Comparison of ENCODE assay signal across 1 cellular context in the genomic region with DNA sequence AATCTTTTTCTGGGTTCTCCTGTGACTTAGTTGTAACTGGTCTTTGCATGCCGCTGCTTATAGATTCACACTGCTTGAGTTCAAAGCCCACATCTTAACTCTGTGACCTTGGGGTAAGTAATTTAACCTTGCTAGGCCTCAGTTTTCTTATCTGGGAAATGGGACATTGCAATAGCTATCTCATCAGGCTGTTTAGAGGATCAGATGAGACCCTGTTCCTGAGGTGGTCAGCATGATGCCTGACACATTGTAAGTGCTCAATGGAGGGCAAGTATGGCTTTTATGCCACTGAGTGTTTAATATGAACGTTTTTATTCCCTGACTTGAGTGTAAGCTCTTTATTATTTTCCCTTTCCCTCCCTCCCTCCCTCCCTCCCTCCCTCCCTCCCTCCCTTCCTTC.
TF ChIP-seq lines count a peak whose summit lies in the region.

No MANE protein-coding gene starts in this region.

TF ChIP-seq in GM23338, 12 proteins besides CTCF, POLR2A, EP300 and RAD21 (continued from another document):
- TF ChIP-seq, protein P1, sequence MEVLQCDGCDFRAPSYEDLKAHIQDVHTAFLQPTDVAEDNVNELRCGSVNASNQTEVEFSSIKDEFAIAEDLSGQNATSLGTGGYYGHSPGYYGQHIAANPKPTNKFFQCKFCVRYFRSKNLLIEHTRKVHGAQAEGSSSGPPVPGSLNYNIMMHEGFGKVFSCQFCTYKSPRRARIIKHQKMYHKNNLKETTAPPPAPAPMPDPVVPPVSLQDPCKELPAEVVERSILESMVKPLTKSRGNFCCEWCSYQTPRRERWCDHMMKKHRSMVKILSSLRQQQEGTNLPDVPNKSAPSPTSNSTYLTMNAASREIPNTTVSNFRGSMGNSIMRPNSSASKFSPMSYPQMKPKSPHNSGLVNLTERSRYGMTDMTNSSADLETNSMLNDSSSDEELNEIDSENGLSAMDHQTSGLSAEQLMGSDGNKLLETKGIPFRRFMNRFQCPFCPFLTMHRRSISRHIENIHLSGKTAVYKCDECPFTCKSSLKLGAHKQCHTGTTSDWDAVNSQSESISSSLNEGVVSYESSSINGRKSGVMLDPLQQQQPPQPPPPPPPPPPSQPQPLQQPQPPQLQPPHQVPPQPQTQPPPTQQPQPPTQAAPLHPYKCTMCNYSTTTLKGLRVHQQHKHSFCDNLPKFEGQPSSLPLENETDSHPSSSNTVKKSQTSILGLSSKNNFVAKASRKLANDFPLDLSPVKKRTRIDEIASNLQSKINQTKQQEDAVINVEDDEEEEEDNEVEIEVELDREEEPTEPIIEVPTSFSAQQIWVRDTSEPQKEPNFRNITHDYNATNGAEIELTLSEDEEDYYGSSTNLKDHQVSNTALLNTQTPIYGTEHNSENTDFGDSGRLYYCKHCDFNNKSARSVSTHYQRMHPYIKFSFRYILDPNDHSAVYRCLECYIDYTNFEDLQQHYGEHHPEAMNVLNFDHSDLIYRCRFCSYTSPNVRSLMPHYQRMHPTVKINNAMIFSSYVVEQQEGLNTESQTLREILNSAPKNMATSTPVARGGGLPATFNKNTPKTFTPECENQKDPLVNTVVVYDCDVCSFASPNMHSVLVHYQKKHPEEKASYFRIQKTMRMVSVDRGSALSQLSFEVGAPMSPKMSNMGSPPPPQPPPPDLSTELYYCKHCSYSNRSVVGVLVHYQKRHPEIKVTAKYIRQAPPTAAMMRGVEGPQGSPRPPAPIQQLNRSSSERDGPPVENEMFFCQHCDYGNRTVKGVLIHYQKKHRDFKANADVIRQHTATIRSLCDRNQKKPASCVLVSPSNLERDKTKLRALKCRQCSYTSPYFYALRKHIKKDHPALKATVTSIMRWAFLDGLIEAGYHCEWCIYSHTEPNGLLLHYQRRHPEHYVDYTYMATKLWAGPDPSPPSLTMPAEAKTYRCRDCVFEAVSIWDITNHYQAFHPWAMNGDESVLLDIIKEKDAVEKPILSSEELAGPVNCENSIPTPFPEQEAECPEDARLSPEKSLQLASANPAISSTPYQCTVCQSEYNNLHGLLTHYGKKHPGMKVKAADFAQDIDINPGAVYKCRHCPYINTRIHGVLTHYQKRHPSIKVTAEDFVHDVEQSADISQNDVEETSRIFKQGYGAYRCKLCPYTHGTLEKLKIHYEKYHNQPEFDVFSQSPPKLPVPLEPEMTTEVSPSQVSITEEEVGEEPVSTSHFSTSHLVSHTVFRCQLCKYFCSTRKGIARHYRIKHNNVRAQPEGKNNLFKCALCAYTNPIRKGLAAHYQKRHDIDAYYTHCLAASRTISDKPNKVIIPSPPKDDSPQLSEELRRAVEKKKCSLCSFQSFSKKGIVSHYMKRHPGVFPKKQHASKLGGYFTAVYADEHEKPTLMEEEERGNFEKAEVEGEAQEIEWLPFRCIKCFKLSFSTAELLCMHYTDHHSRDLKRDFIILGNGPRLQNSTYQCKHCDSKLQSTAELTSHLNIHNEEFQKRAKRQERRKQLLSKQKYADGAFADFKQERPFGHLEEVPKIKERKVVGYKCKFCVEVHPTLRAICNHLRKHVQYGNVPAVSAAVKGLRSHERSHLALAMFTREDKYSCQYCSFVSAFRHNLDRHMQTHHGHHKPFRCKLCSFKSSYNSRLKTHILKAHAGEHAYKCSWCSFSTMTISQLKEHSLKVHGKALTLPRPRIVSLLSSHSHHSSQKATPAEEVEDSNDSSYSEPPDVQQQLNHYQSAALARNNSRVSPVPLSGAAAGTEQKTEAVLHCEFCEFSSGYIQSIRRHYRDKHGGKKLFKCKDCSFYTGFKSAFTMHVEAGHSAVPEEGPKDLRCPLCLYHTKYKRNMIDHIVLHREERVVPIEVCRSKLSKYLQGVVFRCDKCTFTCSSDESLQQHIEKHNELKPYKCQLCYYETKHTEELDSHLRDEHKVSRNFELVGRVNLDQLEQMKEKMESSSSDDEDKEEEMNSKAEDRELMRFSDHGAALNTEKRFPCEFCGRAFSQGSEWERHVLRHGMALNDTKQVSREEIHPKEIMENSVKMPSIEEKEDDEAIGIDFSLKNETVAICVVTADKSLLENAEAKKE (CRISPR knock-in tag; IDR thresholded peaks at IDR 0.05): no peak
- TF ChIP-seq, protein P2, sequence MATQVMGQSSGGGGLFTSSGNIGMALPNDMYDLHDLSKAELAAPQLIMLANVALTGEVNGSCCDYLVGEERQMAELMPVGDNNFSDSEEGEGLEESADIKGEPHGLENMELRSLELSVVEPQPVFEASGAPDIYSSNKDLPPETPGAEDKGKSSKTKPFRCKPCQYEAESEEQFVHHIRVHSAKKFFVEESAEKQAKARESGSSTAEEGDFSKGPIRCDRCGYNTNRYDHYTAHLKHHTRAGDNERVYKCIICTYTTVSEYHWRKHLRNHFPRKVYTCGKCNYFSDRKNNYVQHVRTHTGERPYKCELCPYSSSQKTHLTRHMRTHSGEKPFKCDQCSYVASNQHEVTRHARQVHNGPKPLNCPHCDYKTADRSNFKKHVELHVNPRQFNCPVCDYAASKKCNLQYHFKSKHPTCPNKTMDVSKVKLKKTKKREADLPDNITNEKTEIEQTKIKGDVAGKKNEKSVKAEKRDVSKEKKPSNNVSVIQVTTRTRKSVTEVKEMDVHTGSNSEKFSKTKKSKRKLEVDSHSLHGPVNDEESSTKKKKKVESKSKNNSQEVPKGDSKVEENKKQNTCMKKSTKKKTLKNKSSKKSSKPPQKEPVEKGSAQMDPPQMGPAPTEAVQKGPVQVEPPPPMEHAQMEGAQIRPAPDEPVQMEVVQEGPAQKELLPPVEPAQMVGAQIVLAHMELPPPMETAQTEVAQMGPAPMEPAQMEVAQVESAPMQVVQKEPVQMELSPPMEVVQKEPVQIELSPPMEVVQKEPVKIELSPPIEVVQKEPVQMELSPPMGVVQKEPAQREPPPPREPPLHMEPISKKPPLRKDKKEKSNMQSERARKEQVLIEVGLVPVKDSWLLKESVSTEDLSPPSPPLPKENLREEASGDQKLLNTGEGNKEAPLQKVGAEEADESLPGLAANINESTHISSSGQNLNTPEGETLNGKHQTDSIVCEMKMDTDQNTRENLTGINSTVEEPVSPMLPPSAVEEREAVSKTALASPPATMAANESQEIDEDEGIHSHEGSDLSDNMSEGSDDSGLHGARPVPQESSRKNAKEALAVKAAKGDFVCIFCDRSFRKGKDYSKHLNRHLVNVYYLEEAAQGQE (IDR thresholded peaks at IDR 0.05; ENCODE audit: unreplicated experiment): no peak
